In genomic region chr2:240432820-240433801, GRCh38 we compare ENCODE assay signal across 10 cellular contexts. TPM values are rescaled to one million over a fixed set of nuclear protein-coding genes. Genes with fewer than 3 reads are reported as not detected.
DNase-seq lines count a peak whose midpoint lies in the region; ATAC-seq and TF ChIP-seq lines count a peak whose summit lies in the region.
"Had no signal": no experiment of that assay in that cellular context is flagged by ENCODE, and none has a peak within 500 bp of the region (broad histone marks: within the 10 kb centered on the region; RNA-seq: fewer than 3 reads in every experiment).

No MANE protein-coding gene starts in this region.

- POLR2A ChIA-PET in activated CD4-positive, alpha-beta memory T cell treated with anti-CD3 and anti-CD28 coated beads for 36 hours (lab: Charles Lee), result no interaction called here
- POLR2A ChIA-PET in activated CD4-positive, alpha-beta memory T cell treated with anti-CD3 and anti-CD28 coated beads, Interleukin-2, amount 10 ng/mL, durations not matched to agents 7 days and 5 days (lab: Charles Lee), result no interaction called here

- peaks cover 28% of the 10 kb centered on the region for H3K27me3 Mint-ChIP-seq in activated CD4-positive, alpha-beta memory T cell treated with anti-CD3 and anti-CD28 coated beads for 36 hours
- peaks cover 26% of the 10 kb centered on the region for H3K27me3 Mint-ChIP-seq in activated CD4-positive, alpha-beta memory T cell treated with anti-CD3 and anti-CD28 coated beads, Interleukin-2, amount 10 ng/mL, durations not matched to agents 7 days and 5 days

- TF ChIP-seq CTCF in right lobe of liver (IDR thresholded peaks at IDR 0.05), result no peak
- no peak for TF ChIP-seq CTCF in upper lobe of left lung (IDR thresholded peaks at IDR 0.05)

- CTCF ChIA-PET in activated CD4-positive, alpha-beta memory T cell treated with anti-CD3 and anti-CD28 coated beads for 36 hours (lab: Charles Lee), result no interaction called here
- CTCF ChIA-PET in activated CD4-positive, alpha-beta memory T cell treated with anti-CD3 and anti-CD28 coated beads, Interleukin-2, amount 10 ng/mL, durations not matched to agents 7 days and 5 days (lab: Charles Lee), result no interaction called here

- no peak overlapping the region for H3K27ac Mint-ChIP-seq in activated CD4-positive, alpha-beta memory T cell treated with anti-CD3 and anti-CD28 coated beads for 36 hours
- H3K27ac Mint-ChIP-seq in activated CD4-positive, alpha-beta memory T cell treated with anti-CD3 and anti-CD28 coated beads, Interleukin-2, amount 10 ng/mL, durations not matched to agents 7 days and 5 days, result no peak overlapping the region

- H3K9me3 ChIP-seq in adipocyte (ENCODE audit: control insufficient read depth, low read length) (no peaks in the 10 kb centered on the region), right lobe of liver (no peaks in the 10 kb centered on the region), upper lobe of left lung (no peaks in the 10 kb centered on the region)

- peak overlapping the region; percentile 95 for H3K9ac ChIP-seq in adipocyte (ENCODE audit: low read length)

- TF ChIP-seq EP300 in upper lobe of left lung (IDR thresholded peaks at IDR 0.05), result no peak

- H3K9me3 Mint-ChIP-seq in activated CD4-positive, alpha-beta memory T cell treated with anti-CD3 and anti-CD28 coated beads for 36 hours, result peaks cover 8% of the 10 kb centered on the region
- H3K9me3 Mint-ChIP-seq in activated CD4-positive, alpha-beta memory T cell treated with anti-CD3 and anti-CD28 coated beads, Interleukin-2, amount 10 ng/mL, durations not matched to agents 7 days and 5 days, result peaks cover 4% of the 10 kb centered on the region

- H3K4me3 ChIP-seq in adipocyte (ENCODE audit: low read length) (peak overlapping the region; percentile 88), right lobe of liver (no peak overlapping the region), upper lobe of left lung (no peak overlapping the region)

- H3K36me3 Mint-ChIP-seq in activated CD4-positive, alpha-beta memory T cell treated with anti-CD3 and anti-CD28 coated beads for 36 hours, result no peaks in the 10 kb centered on the region
- no peaks in the 10 kb centered on the region for H3K36me3 Mint-ChIP-seq in activated CD4-positive, alpha-beta memory T cell treated with anti-CD3 and anti-CD28 coated beads, Interleukin-2, amount 10 ng/mL, durations not matched to agents 7 days and 5 days (ENCODE audit: low read depth)

- ATAC-seq in right lobe of liver (no peak), upper lobe of left lung (ENCODE audit: low FRiP score in 2 of 2) (no peak), HG03342 (IDR thresholded peaks at IDR 0.05; ENCODE audit: unreplicated experiment) (no peak)

- no peak for DNase-seq in activated CD4-positive, alpha-beta memory T cell treated with anti-CD3 and anti-CD28 coated beads for 36 hours
- DNase-seq in activated CD4-positive, alpha-beta memory T cell treated with anti-CD3 and anti-CD28 coated beads, Interleukin-2, amount 10 ng/mL, durations not matched to agents 7 days and 5 days, result no peak
- DNase-seq in adipocyte (ENCODE audit: low read depth) (no peak), right lobe of liver (peak; percentile 21 to 44 (median 40)), upper lobe of left lung (peak; percentile 18 to 68), NCI-H2227 treated with DMSO at 0.1 percent for 48 hours (lab: John Stamatoyannopoulos, UW) (no peak), NCI-H82 (lab: John Stamatoyannopoulos, UW) (no peak)
- DNase-seq: effector memory CD4-positive, alpha-beta T cell; NCI-H1417 treated with DMSO at 0.1 percent for 48 hours had no signal

- peaks cover 22% of the 10 kb centered on the region for H3K4me1 Mint-ChIP-seq in activated CD4-positive, alpha-beta memory T cell treated with anti-CD3 and anti-CD28 coated beads for 36 hours (ENCODE audit: low read depth)
- peaks cover 19% of the 10 kb centered on the region for H3K4me1 Mint-ChIP-seq in activated CD4-positive, alpha-beta memory T cell treated with anti-CD3 and anti-CD28 coated beads, Interleukin-2, amount 10 ng/mL, durations not matched to agents 7 days and 5 days

- intact Hi-C loops in activated CD4-positive, alpha-beta memory T cell treated with anti-CD3 and anti-CD28 coated beads for 36 hours (cut with micrococcal nuclease), result no loop called here
- intact Hi-C loops in right lobe of liver (cut with DNase I), result no loop called here

- H3K36me3 ChIP-seq in adipocyte (ENCODE audit: control insufficient read depth, insufficient read depth, low read length, severe bottlenecking), result no peaks in the 10 kb centered on the region
- H3K36me3 ChIP-seq in right lobe of liver, result no peaks in the 10 kb centered on the region
- H3K36me3 ChIP-seq in upper lobe of left lung, result no peaks in the 10 kb centered on the region

- H3K4me3 Mint-ChIP-seq in activated CD4-positive, alpha-beta memory T cell treated with anti-CD3 and anti-CD28 coated beads for 36 hours, result peak overlapping the region; percentile 50
- H3K4me3 Mint-ChIP-seq in activated CD4-positive, alpha-beta memory T cell treated with anti-CD3 and anti-CD28 coated beads, Interleukin-2, amount 10 ng/mL, durations not matched to agents 7 days and 5 days, result no peak overlapping the region

- TF ChIP-seq POLR2A in right lobe of liver (IDR thresholded peaks at IDR 0.05), result no peak
- no peak for TF ChIP-seq POLR2A in upper lobe of left lung (IDR thresholded peaks at IDR 0.05)

- 77% methylated on average over 6 of the region's 34 CpGs for WGBS in right lobe of liver (ENCODE audit: insufficient coverage, low coverage, low lambda C conversion rate, missing lambda C conversion rate)
- 68 to 81% methylated on average over 12 to 33 of the region's 34 CpGs for WGBS in upper lobe of left lung, 2 donors

- H3K27ac ChIP-seq in right lobe of liver (no peak overlapping the region), upper lobe of left lung (no peak overlapping the region)

- H3K4me1 ChIP-seq in adipocyte (ENCODE audit: control insufficient read depth, insufficient read depth, low read length) (peaks cover 39% of the 10 kb centered on the region), right lobe of liver (peaks cover 0 to 12% (median 1%) of the 10 kb centered on the region in 4 donors), upper lobe of left lung (peaks cover 16 to 35% (median 26%) of the 10 kb centered on the region in 4 donors)

- H3K27me3 ChIP-seq in adipocyte (replicated peaks; ENCODE audit: control insufficient read depth, insufficient read depth, low read length) (no peaks in the 10 kb centered on the region), right lobe of liver (no peaks in the 10 kb centered on the region), upper lobe of left lung (peaks cover 0 to 11% (median 0%) of the 10 kb centered on the region in 4 donors)

RNA-seq across cellular contexts. Expression of gene GPC1, which starts 2.4 kb away (rescaled TPM):
- 1 to 10 TPM; 4.7 to 4.9 TPM for total RNA-seq in activated CD4-positive, alpha-beta memory T cell treated with anti-CD3 and anti-CD28 coated beads for 36 hours
- total RNA-seq in activated CD4-positive, alpha-beta memory T cell treated with anti-CD3 and anti-CD28 coated beads, Interleukin-2, amount 10 ng/mL, durations not matched to agents 7 days and 5 days, result 1 to 10 TPM; 5.8 to 7.9 TPM
- total RNA-seq in right lobe of liver, result 10 to 100 TPM; 20.7 to 44.5 (median 27.8) TPM
- total RNA-seq in upper lobe of left lung, result 10 to 100 TPM; 16.8 to 45.5 (median 33.2) TPM

Comparison
In these comparisons a context has a peak if more than half of its experiments do, and no peak if none do; other contexts are left out.
1. DNase-seq: peak in right lobe of liver (3 of 3) and upper lobe of left lung (2 of 2); none in activated CD4-positive, alpha-beta memory T cell treated with anti-CD3 and anti-CD28 coated beads for 36 hours (single experiment), activated CD4-positive, alpha-beta memory T cell treated with anti-CD3 and anti-CD28 coated beads, Interleukin-2, amount 10 ng/mL, durations not matched to agents 7 days and 5 days (single experiment), adipocyte (single experiment), NCI-H2227 treated with DMSO at 0.1 percent for 48 hours (single experiment) and NCI-H82 (single experiment).